Comparison of ENCODE assay signal across 8 cellular contexts in genomic region chr17:9890124-9890523, GRCh38.
A peak's percentile ranks its signal among the peaks of the same experiment; 100 is the strongest.
DNase-seq lines count a peak whose midpoint lies in the region; ATAC-seq and TF ChIP-seq lines count a peak whose summit lies in the region.

No MANE protein-coding gene starts in this region.

- DNase-seq in SKM-1 treated with dmso at 0.1 percent for 144 hours (lab: John Stamatoyannopoulos, UW; ENCODE audit: unreplicated experiment) (peak; percentile 34), SKM-1 (lab: John Stamatoyannopoulos, UW; ENCODE audit: unreplicated experiment) (no peak), NB4 (ENCODE audit: low read depth) (peak; percentile 75), erythroblast (lab: John Stamatoyannopoulos, UW) (peak; percentile 47 to 58), HCEC 1CT (no peak), NCI-H187 treated with DMSO at 0.1 percent for 48 hours (lab: John Stamatoyannopoulos, UW) (no peak)
- DNase-seq in stimulated activated CD8-positive, alpha-beta memory T cell treated with anti-CD3 and anti-CD28 coated beads, Interleukin-4, amount 100 ng/mL, for 48 hours, result peak; percentile 56

- peak; percentile 96 for TF ChIP-seq CTCF in NB4 (IDR thresholded peaks at IDR 0.05; ENCODE audit: low read depth, low read length)

- no peak for TF ChIP-seq POLR2A in NB4 (IDR thresholded peaks at IDR 0.05; ENCODE audit: extremely low read depth, insufficient read length)
- no peak for TF ChIP-seq POLR2A in erythroblast (IDR thresholded peaks at IDR 0.05; ENCODE audit: low read length)

- H3K4me3 ChIP-seq in NB4 (ENCODE audit: low read depth, low read length), result no peak overlapping the region

- ATAC-seq in HG02973 (IDR thresholded peaks at IDR 0.05; ENCODE audit: unreplicated experiment), result no peak

Comparison
In these comparisons a context has a peak if more than half of its experiments do, and no peak if none do; other contexts are left out.
1. DNase-seq: peak in SKM-1 treated with dmso at 0.1 percent for 144 hours (single experiment), NB4 (single experiment), erythroblast (2 of 2) and stimulated activated CD8-positive, alpha-beta memory T cell treated with anti-CD3 and anti-CD28 coated beads, Interleukin-4, amount 100 ng/mL, for 48 hours (single experiment); none in SKM-1 (single experiment), HCEC 1CT (single experiment) and NCI-H187 treated with DMSO at 0.1 percent for 48 hours (single experiment).